ENCODE assay signal across 1 cellular context in the genomic region with DNA sequence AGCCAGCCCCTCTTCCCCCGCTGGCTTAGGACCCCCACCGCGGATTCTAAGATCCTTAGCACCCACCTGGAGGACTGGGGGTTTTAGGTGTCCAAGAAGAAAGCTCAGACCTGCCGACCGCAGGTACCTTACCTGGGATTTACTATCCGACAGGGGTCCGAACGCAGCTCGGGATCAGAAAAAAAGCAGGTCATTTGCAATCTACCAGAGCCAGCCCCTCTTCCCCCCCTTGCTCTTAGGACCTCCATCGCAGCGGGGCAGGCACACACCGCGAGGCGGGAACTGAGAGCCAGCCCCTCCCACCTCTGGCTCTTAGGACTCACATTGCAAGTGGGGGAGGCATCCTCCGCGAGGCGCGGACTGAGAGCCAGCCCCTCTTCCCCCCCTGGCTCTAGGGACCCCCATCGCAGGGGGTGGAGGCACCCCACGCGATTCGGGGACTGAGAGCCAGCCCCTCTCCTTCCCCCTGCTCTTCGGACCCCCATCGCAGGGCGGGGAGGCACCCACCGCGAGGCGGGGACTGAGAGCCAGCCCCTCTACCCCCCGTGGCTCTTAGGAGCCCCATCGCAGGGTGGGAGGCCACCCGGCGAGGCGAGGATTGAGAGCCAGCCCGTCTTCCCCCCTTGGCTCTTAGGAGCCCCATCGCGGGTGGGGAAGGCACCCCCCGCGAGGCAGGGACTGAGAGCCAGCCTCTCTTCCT.
TF ChIP-seq lines count a peak whose summit lies in the region.

No MANE protein-coding gene starts in this region.

TF ChIP-seq in WTC11, 78 proteins besides CTCF, POLR2A, EP300 and RAD21 (continued from another document):
- TF ChIP-seq, protein P1, sequence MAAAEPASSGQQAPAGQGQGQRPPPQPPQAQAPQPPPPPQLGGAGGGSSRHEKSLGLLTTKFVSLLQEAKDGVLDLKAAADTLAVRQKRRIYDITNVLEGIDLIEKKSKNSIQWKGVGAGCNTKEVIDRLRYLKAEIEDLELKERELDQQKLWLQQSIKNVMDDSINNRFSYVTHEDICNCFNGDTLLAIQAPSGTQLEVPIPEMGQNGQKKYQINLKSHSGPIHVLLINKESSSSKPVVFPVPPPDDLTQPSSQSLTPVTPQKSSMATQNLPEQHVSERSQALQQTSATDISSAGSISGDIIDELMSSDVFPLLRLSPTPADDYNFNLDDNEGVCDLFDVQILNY (CRISPR knock-in tag; IDR thresholded peaks at IDR 0.05) = peak; percentile 70; the same call in 1 of the 2 replicates
- TF ChIP-seq, protein P2, sequence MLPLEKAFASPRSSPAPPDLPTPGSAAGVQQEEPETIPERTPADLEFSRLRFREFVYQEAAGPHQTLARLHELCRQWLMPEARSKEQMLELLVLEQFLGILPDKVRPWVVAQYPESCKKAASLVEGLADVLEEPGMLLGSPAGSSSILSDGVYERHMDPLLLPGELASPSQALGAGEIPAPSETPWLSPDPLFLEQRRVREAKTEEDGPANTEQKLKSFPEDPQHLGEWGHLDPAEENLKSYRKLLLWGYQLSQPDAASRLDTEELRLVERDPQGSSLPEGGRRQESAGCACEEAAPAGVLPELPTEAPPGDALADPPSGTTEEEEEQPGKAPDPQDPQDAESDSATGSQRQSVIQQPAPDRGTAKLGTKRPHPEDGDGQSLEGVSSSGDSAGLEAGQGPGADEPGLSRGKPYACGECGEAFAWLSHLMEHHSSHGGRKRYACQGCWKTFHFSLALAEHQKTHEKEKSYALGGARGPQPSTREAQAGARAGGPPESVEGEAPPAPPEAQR (CRISPR knock-in tag; IDR thresholded peaks at IDR 0.05) = no peak
